Comparison of ENCODE assay signal across 8 cellular contexts in genomic region chr15:89400121-89400996, GRCh38.
DNase-seq lines count a peak whose midpoint lies in the region; ATAC-seq and TF ChIP-seq lines count a peak whose summit lies in the region.

No MANE protein-coding gene starts in this region.

- peaks cover 24% of the 10 kb centered on the region for H3K27me3 ChIP-seq in ACC112 (ENCODE audit: insufficient read depth, low read length)
- H3K27me3 ChIP-seq in tibial nerve: peaks cover 5 to 98% of the 10 kb centered on the region in 2 donors

- TF ChIP-seq CTCF in tibial nerve (IDR thresholded peaks at IDR 0.05): no peak

- TF ChIP-seq POLR2A in tibial nerve (IDR thresholded peaks at IDR 0.05): no peak

- H3K27ac ChIP-seq in ACC112 (ENCODE audit: low read depth, low read length) (no peak overlapping the region), cingulate gyrus (ENCODE audit: low read depth, low read length) (peak overlapping the region; percentile 39), tibial nerve (no peak overlapping the region)

- H3K79me2 ChIP-seq in ACC112 (ENCODE audit: control insufficient read depth, insufficient read depth, low read length, unreplicated experiment): no peaks in the 10 kb centered on the region

- peak overlapping the region; percentile 77 for H3K4me3 ChIP-seq in ACC112 (ENCODE audit: low read depth, low read length)
- peak overlapping the region in 3 of 4 donors; percentile 6 to 41 (median 40) for H3K4me3 ChIP-seq in tibial nerve

- peak overlapping the region; percentile 79 for H2AFZ ChIP-seq in ACC112 (ENCODE audit: low read length, unreplicated experiment)

- H3K9me3 ChIP-seq in tibial nerve: no peaks in the 10 kb centered on the region

- peak; percentile 64 for DNase-seq in NCI-H2171 (lab: John Stamatoyannopoulos, UW)
- DNase-seq in tibial nerve (ENCODE audit: low spot score in 2 of 2): no peak
- DNase-seq in NCI-H187 treated with DMSO at 0.1 percent for 48 hours (lab: John Stamatoyannopoulos, UW): no peak
- no peak for DNase-seq in DMS79 treated with DMSO at 0.1 percent for 48 hours (lab: John Stamatoyannopoulos, UW)

- no peaks in the 10 kb centered on the region for H3K36me3 ChIP-seq in ACC112 (ENCODE audit: insufficient read depth, low read length)
- no peaks in the 10 kb centered on the region for H3K36me3 ChIP-seq in tibial nerve

- ATAC-seq in GM19351 (IDR thresholded peaks at IDR 0.05; ENCODE audit: unreplicated experiment): peak; percentile 3
- no peak for ATAC-seq in HG03378 (IDR thresholded peaks at IDR 0.05; ENCODE audit: unreplicated experiment)

- 6 to 13% methylated on average over 13 to 34 of the region's 58 CpGs for WGBS in tibial nerve, 2 donors

- H3K4me1 ChIP-seq in ACC112 (ENCODE audit: control insufficient read depth, insufficient read depth, low read length, unreplicated experiment) (peaks cover 15% of the 10 kb centered on the region), tibial nerve (peaks cover 0 to 16% (median 15%) of the 10 kb centered on the region in 4 donors)

- no peak for TF ChIP-seq EP300 in tibial nerve (IDR thresholded peaks at IDR 0.05)
